21 cellular contexts compared by ENCODE assay signal in genomic region chr16:49780436-49780835, GRCh38.
A peak's percentile ranks its signal among the peaks of the same experiment; 100 is the strongest.
DNase-seq lines count a peak whose midpoint lies in the region; ATAC-seq and TF ChIP-seq lines count a peak whose summit lies in the region.
"Had no signal": no experiment of that assay in that cellular context is flagged by ENCODE, and none has a peak within 500 bp of the region (broad histone marks: within the 10 kb centered on the region; RNA-seq: fewer than 3 reads in every experiment).

No MANE protein-coding gene starts in this region.

- H3K9me3 Mint-ChIP-seq in nephron, result no peaks in the 10 kb centered on the region
- H3K9me3 Mint-ChIP-seq: CD8-positive, alpha-beta memory T cell; IgD-negative memory B cell had no signal

- H3K27ac Mint-ChIP-seq in nephron, result peak overlapping the region in 2 of 3 experiments; percentile 15 to 58
- H3K27ac Mint-ChIP-seq: CD8-positive, alpha-beta memory T cell; IgD-negative memory B cell had no signal

- H3K4me1 Mint-ChIP-seq in nephron, result peaks cover 35% of the 10 kb centered on the region
- H3K4me1 Mint-ChIP-seq: CD8-positive, alpha-beta memory T cell; IgD-negative memory B cell had no signal

- H3K9ac ChIP-seq in SK-N-MC (ENCODE audit: insufficient read length), result no peak overlapping the region

- 76 to 80% (median 78%) methylated on average over 10 to 12 of the region's 12 CpGs for WGBS in heart left ventricle, 4 donors

- H3K36me3 ChIP-seq in heart left ventricle, result no peaks in the 10 kb centered on the region
- no peaks in the 10 kb centered on the region for H3K36me3 ChIP-seq in SK-N-MC (ENCODE audit: insufficient read depth, low read length)

- DNase-seq in Right ventricle myocardium superior (peak; percentile 27), heart left ventricle (no peak), SK-N-MC (ENCODE audit: low read depth, low spot score) (no peak), DMS53 treated with DMSO at 0.1 percent for 48 hours (lab: John Stamatoyannopoulos, UW; ENCODE audit: unreplicated experiment) (no peak), amygdala (lab: John Stamatoyannopoulos, UW) (no peak), SHP77 treated with DMSO at 0.1 percent for 48 hours (lab: John Stamatoyannopoulos, UW) (no peak)
- DNase-seq: CD8-positive, alpha-beta memory T cell; GDM1; MV-4-11; NCI-H1105 treated with DMSO at 0.1 percent for 48 hours; NCI-H187 treated with DMSO at 0.1 percent for 48 hours; NCI-H2171; NCI-H446; NCI-H526; PC-9; RPMI8226; SIG-M5 had no signal

- H3K27me3 Mint-ChIP-seq in nephron (ENCODE audit: low read depth), result no peaks in the 10 kb centered on the region

- peaks cover 20% of the 10 kb centered on the region for H3K36me3 Mint-ChIP-seq in nephron (ENCODE audit: low read depth)
- H3K36me3 Mint-ChIP-seq: CD8-positive, alpha-beta memory T cell; IgD-negative memory B cell had no signal

- no peak overlapping the region for H3K4me3 ChIP-seq in heart left ventricle
- peak overlapping the region; percentile 51 for H3K4me3 ChIP-seq in SK-N-MC
- H3K4me3 ChIP-seq: PC-9 had no signal

- TF ChIP-seq POLR2A in heart left ventricle (IDR thresholded peaks at IDR 0.05), result no peak

- peaks cover 0 to 45% (median 18%) of the 10 kb centered on the region in 12 donors for H3K4me1 ChIP-seq in heart left ventricle

- no peak overlapping the region for H3K27ac ChIP-seq in heart left ventricle
- H3K27ac ChIP-seq in SK-N-MC, result peak overlapping the region; percentile 73
- H3K27ac ChIP-seq: C4-2B, PC-9 had no signal

- no peak for TF ChIP-seq CTCF in heart left ventricle (IDR thresholded peaks at IDR 0.05)
- TF ChIP-seq CTCF in nephron (IDR thresholded peaks at IDR 0.05; ENCODE audit: unreplicated experiment in 3 of 3), result no peak

- H3K27me3 ChIP-seq in heart left ventricle, result no peaks in the 10 kb centered on the region

- no peaks in the 10 kb centered on the region for H3K9me3 ChIP-seq in heart left ventricle
- H3K9me3 ChIP-seq in SK-N-MC (ENCODE audit: low read depth, low read length), result no peaks in the 10 kb centered on the region

- H3K4me3 Mint-ChIP-seq in nephron, result no peak overlapping the region
- H3K4me3 Mint-ChIP-seq: CD8-positive, alpha-beta memory T cell; IgD-negative memory B cell had no signal

- intact Hi-C loops in Right ventricle myocardium superior (cut with DNase I) (no loop called here), heart left ventricle (cut with DNase I) (no loop called here)

- ATAC-seq in Right ventricle myocardium superior (ENCODE audit: poor library complexity), result no peak
- ATAC-seq in heart left ventricle, result no peak
- ATAC-seq: SK-N-SH treated with all-trans-retinoic acid at 6 μM for 48 hours had no signal
